In the genomic region with DNA sequence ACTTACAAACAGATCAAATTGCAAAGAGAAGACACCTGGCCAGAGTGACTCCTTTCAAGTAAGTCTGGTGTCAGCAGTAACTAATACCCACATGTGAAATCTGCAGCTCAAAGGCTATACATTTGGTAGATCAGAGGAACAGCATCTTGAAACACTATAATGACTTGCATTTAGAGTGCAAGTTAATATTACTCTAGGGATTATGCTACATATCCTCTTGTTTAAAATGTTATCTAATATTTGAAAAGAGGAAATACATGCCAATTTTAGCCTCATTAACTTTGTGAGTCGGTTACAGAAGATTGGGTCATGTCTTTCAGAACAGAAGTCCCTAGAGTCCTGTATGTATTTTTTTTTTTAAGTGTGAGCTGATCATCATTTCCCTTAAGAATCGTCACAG, we compare ENCODE assay signal across 12 cellular contexts. TPM values are rescaled to one million over a fixed set of nuclear protein-coding genes. Genes with fewer than 3 reads are reported as not detected.
DNase-seq lines count a peak whose midpoint lies in the region; ATAC-seq, FAIRE-seq and TF ChIP-seq lines count a peak whose summit lies in the region.
"Had no signal": no experiment of that assay in that cellular context is flagged by ENCODE, and none has a peak within 500 bp of the region (broad histone marks: within the 10 kb centered on the region; RNA-seq: fewer than 3 reads in every experiment).

No MANE protein-coding gene starts in this region.

- intact Hi-C loops in left ventricle myocardium superior (cut with micrococcal nuclease) = no loop called here

- no peaks in the 10 kb centered on the region for H3K79me2 ChIP-seq in OCI-LY3 (ENCODE audit: low read length)

- H3K27ac Mint-ChIP-seq in activated naive CD4-positive, alpha-beta T cell treated with anti-CD3 and anti-CD28 coated beads, Interleukin-2, amount 50 U/mL, for 72 hours = no peak overlapping the region
- H3K27ac Mint-ChIP-seq: activated CD4-positive, alpha-beta T cell treated with anti-CD3 and anti-CD28 coated beads for 36 hours had no signal

- ATAC-seq in GM19463 (IDR thresholded peaks at IDR 0.05; ENCODE audit: unreplicated experiment) (peak; percentile 49), HG03097 (IDR thresholded peaks at IDR 0.05; ENCODE audit: low FRiP score, unreplicated experiment) (peak; percentile 59), left ventricle myocardium superior (no peak)
- ATAC-seq in activated naive CD4-positive, alpha-beta T cell treated with anti-CD3 and anti-CD28 coated beads, Interleukin-2, amount 50 U/mL, for 72 hours = no peak
- ATAC-seq: activated CD4-positive, alpha-beta T cell treated with anti-CD3 and anti-CD28 coated beads for 36 hours had no signal

- H2AFZ ChIP-seq in OCI-LY3 (ENCODE audit: low read depth, low read length) = no peak overlapping the region

- peaks cover 22% of the 10 kb centered on the region for H3K4me1 ChIP-seq in OCI-LY3 (ENCODE audit: low read length)

- no peaks in the 10 kb centered on the region for H3K9me3 Mint-ChIP-seq in activated naive CD4-positive, alpha-beta T cell treated with anti-CD3 and anti-CD28 coated beads, Interleukin-2, amount 50 U/mL, for 72 hours
- H3K9me3 Mint-ChIP-seq: CD8-positive, alpha-beta memory T cell had no signal

- no peak overlapping the region for H3K4me3 ChIP-seq in OCI-LY3 (ENCODE audit: low read length)
- H3K4me3 ChIP-seq in foreskin fibroblast (ENCODE audit: low read depth in 1 of 2, low read length in 2 of 2) = no peak overlapping the region

- H4K20me1 ChIP-seq in OCI-LY3 (ENCODE audit: insufficient read depth, low read length) = no peaks in the 10 kb centered on the region

- H3K9me3 ChIP-seq in OCI-LY3 (ENCODE audit: insufficient read depth, low read length) = no peaks in the 10 kb centered on the region

- no peak overlapping the region for H3K9ac ChIP-seq in OCI-LY3 (ENCODE audit: low read length)

- no peak overlapping the region; the same call in 1 of the 2 replicates for H3K27ac ChIP-seq in OCI-LY3 (ENCODE audit: low read length)
- H3K27ac ChIP-seq: epithelial cell of prostate had no signal

- FAIRE-seq in GM12892 (lab: Jason Lieb, UNC) = peak; percentile 54
- FAIRE-seq: urothelium cell line had no signal

- TF ChIP-seq CTCF in OCI-LY3 (IDR thresholded peaks at IDR 0.05; ENCODE audit: low read depth, low read length) = no peak
- TF ChIP-seq CTCF in foreskin fibroblast (IDR thresholded peaks at IDR 0.05; ENCODE audit: low read depth, low read length) = no peak

- no peak for TF ChIP-seq POLR2A in GM12892 (IDR thresholded peaks at IDR 0.05; ENCODE audit: low read depth, low read length)

- peaks cover 36% of the 10 kb centered on the region for H3K36me3 ChIP-seq in OCI-LY3 (replicated peaks; ENCODE audit: low read depth, low read length)

- peaks cover 20 to 37% of the 10 kb centered on the region in 2 donors for H3K36me3 Mint-ChIP-seq in activated naive CD4-positive, alpha-beta T cell treated with anti-CD3 and anti-CD28 coated beads, Interleukin-2, amount 50 U/mL, for 72 hours

- no peaks in the 10 kb centered on the region for H3K27me3 ChIP-seq in OCI-LY3 (ENCODE audit: low read depth, low read length)

- DNase-seq in GM12892 (ENCODE audit: insufficient read length) (no peak), foreskin fibroblast (no peak), D341Med (ENCODE audit: low spot score) (no peak), left ventricle myocardium superior (no peak)
- no peak for DNase-seq in activated naive CD4-positive, alpha-beta T cell treated with anti-CD3 and anti-CD28 coated beads, Interleukin-2, amount 50 U/mL, for 72 hours (ENCODE audit: low spot score in 2 of 2)
- DNase-seq: activated CD4-positive, alpha-beta T cell treated with anti-CD3 and anti-CD28 coated beads for 36 hours; CD8-positive, alpha-beta memory T cell had no signal

- H3K4me2 ChIP-seq in OCI-LY3 (ENCODE audit: low read length) = 0 out of 2 replicates have a peak overlapping the region, but pooled peaks have one; percentile 4

RNA-seq across cellular contexts. Expression of a gene that starts 15.2 kb away (rescaled TPM):
- polyA plus RNA-seq in GM12892 (2012; ENCODE audit: missing spikeins) = 23.0 TPM
- total RNA-seq in left ventricle myocardium superior = 57.8 TPM
- total RNA-seq in activated naive CD4-positive, alpha-beta T cell treated with anti-CD3 and anti-CD28 coated beads, Interleukin-2, amount 50 U/mL, for 72 hours = 10 to 100 TPM; 25.9 to 50.7 TPM

Comparison
In these comparisons a context has a peak if more than half of its experiments do, and no peak if none do; other contexts are left out.
1. ATAC-seq: peak in GM19463 (single experiment) and HG03097 (single experiment); none in left ventricle myocardium superior (single experiment) and activated naive CD4-positive, alpha-beta T cell treated with anti-CD3 and anti-CD28 coated beads, Interleukin-2, amount 50 U/mL, for 72 hours (0 of 2).